In genomic region chr14:72926292-72927028, GRCh38 we compare ENCODE assay signal across 8 cellular contexts. TPM values are rescaled to one million over a fixed set of nuclear protein-coding genes. Genes with fewer than 3 reads are reported as not detected.
DNase-seq lines count a peak whose midpoint lies in the region; ATAC-seq and TF ChIP-seq lines count a peak whose summit lies in the region.

Gene DCAF4 (plus strand): TSS chr14:72926464. CDS start chr14:72937979, 11,515 bp downstream.

- H3K4me1 Mint-ChIP-seq in T-helper 17 cell (peaks cover 16% of the 10 kb centered on the region), progenitor cell of endocrine pancreas (ENCODE audit: low read depth) (peaks cover 3% of the 10 kb centered on the region)

- no peaks in the 10 kb centered on the region for H3K9me3 Mint-ChIP-seq in progenitor cell of endocrine pancreas (ENCODE audit: low read depth)

- H3K9me3 ChIP-seq in T-helper 17 cell (ENCODE audit: control insufficient read depth, low read length, poor library complexity, severe bottlenecking) (no peaks in the 10 kb centered on the region), left ventricle myocardium inferior (replicated peaks) (no peaks in the 10 kb centered on the region)

- intact Hi-C loops in left ventricle myocardium inferior (cut with micrococcal nuclease), result no loop called here

- under 1% methylated on average over 59 of the region's 59 CpGs for WGBS in urinary bladder

- H3K27me3 ChIP-seq in left ventricle myocardium inferior (ENCODE audit: low read depth), result no peaks in the 10 kb centered on the region

- H3K27ac Mint-ChIP-seq in T-helper 17 cell, result peak within 1 kb of the TSS; percentile 89
- H3K27ac Mint-ChIP-seq in progenitor cell of endocrine pancreas, result peak within 1 kb of the TSS; percentile 96

- H3K27ac ChIP-seq in left ventricle myocardium inferior (replicated peaks) (peak within 1 kb of the TSS; percentile 68), urinary bladder (ENCODE audit: low read depth) (no peak within 1 kb of the TSS)

- ATAC-seq in GM18499 (IDR thresholded peaks at IDR 0.05; ENCODE audit: insufficient read depth, unreplicated experiment) (peak; percentile 81), HG02943 (IDR thresholded peaks at IDR 0.05; ENCODE audit: low read depth, unreplicated experiment) (peak; percentile 98), T-helper 17 cell (peak; percentile 91)

- H3K36me3 Mint-ChIP-seq in T-helper 17 cell (ENCODE audit: low read depth), result no peaks in the 10 kb centered on the region
- no peaks in the 10 kb centered on the region for H3K36me3 Mint-ChIP-seq in progenitor cell of endocrine pancreas (ENCODE audit: insufficient read depth)

- H3K4me3 ChIP-seq in left ventricle myocardium inferior, result peak within 1 kb of the TSS; percentile 79
- peak within 1 kb of the TSS; percentile 69 for H3K4me3 ChIP-seq in urinary bladder (ENCODE audit: low read depth, low read length)

- H3K4me3 Mint-ChIP-seq in T-helper 17 cell, result peak within 1 kb of the TSS; percentile 96
- H3K4me3 Mint-ChIP-seq in progenitor cell of endocrine pancreas (ENCODE audit: low read depth), result peak within 1 kb of the TSS; percentile 92

- TF ChIP-seq CTCF in left ventricle myocardium inferior (IDR thresholded peaks at IDR 0.05; ENCODE audit: borderline replicate concordance) (no peak), progenitor cell of endocrine pancreas (IDR thresholded peaks at IDR 0.05; ENCODE audit: unreplicated experiment) (no peak)

- H3K36me3 ChIP-seq in left ventricle myocardium inferior, result peaks cover 2% of the 10 kb centered on the region
- H3K36me3 ChIP-seq in urinary bladder (ENCODE audit: insufficient read depth), result no peaks in the 10 kb centered on the region

- peaks cover 9% of the 10 kb centered on the region for H3K27me3 Mint-ChIP-seq in T-helper 17 cell
- H3K27me3 Mint-ChIP-seq in progenitor cell of endocrine pancreas, result peaks cover 15% of the 10 kb centered on the region

- DNase-seq in NCI-H187 (lab: John Stamatoyannopoulos, UW) (peak; percentile 89 to 98), T-helper 17 cell (peak; percentile 64 to 93 (median 74)), amygdala (lab: John Stamatoyannopoulos, UW) (peak; percentile 54 to 97 (median 90)), left ventricle myocardium inferior (peak; percentile 96), progenitor cell of endocrine pancreas (ENCODE audit: low spot score, unreplicated experiment) (peak; percentile 89)

- peaks cover 25% of the 10 kb centered on the region for H3K4me1 ChIP-seq in left ventricle myocardium inferior
- H3K4me1 ChIP-seq in urinary bladder (ENCODE audit: insufficient read depth), result no peaks in the 10 kb centered on the region

RNA-seq across cellular contexts. Expression of gene DCAF4, which starts in this region (rescaled TPM):
- total RNA-seq in T-helper 17 cell (10 to 100 TPM; 27.0 to 30.7 TPM), left ventricle myocardium inferior (6.9 TPM), progenitor cell of endocrine pancreas (17.8 and 18.6 TPM in 2 replicates), urinary bladder (5.9 TPM)
- 16.6 TPM for polyA plus RNA-seq in urinary bladder
